ENCODE assay signal across 19 cellular contexts in genomic region chr19:4579389-4579788, GRCh38. TPM values are rescaled to one million over a fixed set of nuclear protein-coding genes. Genes with fewer than 3 reads are reported as not detected.
"Had no signal": no experiment of that assay in that cellular context is flagged by ENCODE, and none has a peak within 500 bp of the region (broad histone marks: within the 10 kb centered on the region; RNA-seq: fewer than 3 reads in every experiment).

No MANE protein-coding gene starts in this region.

- ATAC-seq: activated CD4-positive, CD25-positive, alpha-beta regulatory T cell treated with anti-CD3 and anti-CD28 coated beads, Interleukin-2, amount 50 U/mL, for 24 hours; activated naive CD8-positive, alpha-beta T cell treated with anti-CD3 and anti-CD28 coated beads, Interleukin-2, amount 50 U/mL, for 24 hours; activated T-cell treated with anti-CD3 and anti-CD28 coated beads, Interleukin-2, amount 50 U/mL, for 4 hours; natural killer cell treated with Interleukin-12 subunit alpha and Interleukin-12 subunit beta and Interleukin-15 and Interleukin-18, amount 100 ng/mL, for 72 hours; sciatic nerve had no signal

- H3K4me3 Mint-ChIP-seq: activated CD4-positive, alpha-beta T cell treated with anti-CD3 and anti-CD28 coated beads, Interleukin-2, amount 10 ng/mL, durations not matched to agents 7 days and 5 days; activated naive CD4-positive, alpha-beta T cell treated with anti-CD3 and anti-CD28 coated beads for 36 hours; activated naive CD8-positive, alpha-beta T cell treated with anti-CD3 and anti-CD28 coated beads, Interleukin-2, amount 50 U/mL, for 24 hours; activated T-cell treated with anti-CD3 and anti-CD28 coated beads, Interleukin-2, amount 50 U/mL, for 4 hours; central memory CD8-positive, alpha-beta T cell; natural killer cell treated with Interleukin-12 subunit alpha and Interleukin-12 subunit beta and Interleukin-15 and Interleukin-18, amount 100 ng/mL, for 72 hours had no signal

- H3K9me3 Mint-ChIP-seq: activated CD4-positive, alpha-beta T cell treated with anti-CD3 and anti-CD28 coated beads, Interleukin-2, amount 10 ng/mL, durations not matched to agents 7 days and 5 days; activated naive CD4-positive, alpha-beta T cell treated with anti-CD3 and anti-CD28 coated beads for 36 hours; activated naive CD8-positive, alpha-beta T cell treated with anti-CD3 and anti-CD28 coated beads, Interleukin-2, amount 50 U/mL, for 24 hours; activated T-cell treated with anti-CD3 and anti-CD28 coated beads, Interleukin-2, amount 50 U/mL, for 4 hours; central memory CD8-positive, alpha-beta T cell; natural killer cell treated with Interleukin-12 subunit alpha and Interleukin-12 subunit beta and Interleukin-15 and Interleukin-18, amount 100 ng/mL, for 72 hours had no signal

- H3K27ac Mint-ChIP-seq: activated CD4-positive, alpha-beta T cell treated with anti-CD3 and anti-CD28 coated beads, Interleukin-2, amount 10 ng/mL, durations not matched to agents 7 days and 5 days; activated naive CD4-positive, alpha-beta T cell treated with anti-CD3 and anti-CD28 coated beads for 36 hours; activated naive CD8-positive, alpha-beta T cell treated with anti-CD3 and anti-CD28 coated beads, Interleukin-2, amount 50 U/mL, for 24 hours; natural killer cell treated with Interleukin-12 subunit alpha and Interleukin-12 subunit beta and Interleukin-15 and Interleukin-18, amount 100 ng/mL, for 72 hours had no signal

- H3K36me3 Mint-ChIP-seq: natural killer cell treated with Interleukin-12 subunit alpha and Interleukin-12 subunit beta and Interleukin-15 and Interleukin-18, amount 100 ng/mL, for 72 hours had no signal

- DNase-seq: activated CD4-positive, alpha-beta T cell treated with anti-CD3 and anti-CD28 coated beads, Interleukin-2, amount 10 ng/mL, durations not matched to agents 7 days and 5 days; activated CD8-positive, alpha-beta memory T cell treated with anti-CD3 and anti-CD28 coated beads, Interleukin-2, amount 50 U/mL, for 4 hours; activated naive CD4-positive, alpha-beta T cell treated with anti-CD3 and anti-CD28 coated beads for 36 hours; activated naive CD8-positive, alpha-beta T cell treated with anti-CD3 and anti-CD28 coated beads, Interleukin-2, amount 50 U/mL, for 24 hours; activated T-cell treated with anti-CD3 and anti-CD28 coated beads, Interleukin-2, amount 50 U/mL, for 4 hours; anterior cingulate cortex; colonic mucosa; erythroblast; head of caudate nucleus; ovary; stimulated activated CD4-positive, alpha-beta T cell treated with anti-CD3 and anti-CD28 coated beads, Interleukin-4, amount 100 ng/mL, for 4 hours; stimulated activated naive CD4-positive, alpha-beta T cell treated with Interleukin-2 at 50 U/mL for 16 hours; T-helper 1 cell; T1000; tibial artery had no signal

RNA-seq across cellular contexts. Expression of gene SEMA6B, which starts 19.9 kb away (rescaled TPM):
- total RNA-seq: activated CD4-positive, alpha-beta T cell treated with anti-CD3 and anti-CD28 coated beads, Interleukin-2, amount 10 ng/mL, durations not matched to agents 7 days and 5 days had no signal

RNA-seq across cellular contexts. Expression of gene PLIN5, which starts 44.4 kb away (rescaled TPM):
- total RNA-seq: activated CD4-positive, alpha-beta T cell treated with anti-CD3 and anti-CD28 coated beads, Interleukin-2, amount 10 ng/mL, durations not matched to agents 7 days and 5 days; natural killer cell treated with Interleukin-12 subunit alpha and Interleukin-12 subunit beta and Interleukin-15 and Interleukin-18, amount 100 ng/mL, for 72 hours had no signal
